1 cellular context compared by ENCODE assay signal in the genomic region with DNA sequence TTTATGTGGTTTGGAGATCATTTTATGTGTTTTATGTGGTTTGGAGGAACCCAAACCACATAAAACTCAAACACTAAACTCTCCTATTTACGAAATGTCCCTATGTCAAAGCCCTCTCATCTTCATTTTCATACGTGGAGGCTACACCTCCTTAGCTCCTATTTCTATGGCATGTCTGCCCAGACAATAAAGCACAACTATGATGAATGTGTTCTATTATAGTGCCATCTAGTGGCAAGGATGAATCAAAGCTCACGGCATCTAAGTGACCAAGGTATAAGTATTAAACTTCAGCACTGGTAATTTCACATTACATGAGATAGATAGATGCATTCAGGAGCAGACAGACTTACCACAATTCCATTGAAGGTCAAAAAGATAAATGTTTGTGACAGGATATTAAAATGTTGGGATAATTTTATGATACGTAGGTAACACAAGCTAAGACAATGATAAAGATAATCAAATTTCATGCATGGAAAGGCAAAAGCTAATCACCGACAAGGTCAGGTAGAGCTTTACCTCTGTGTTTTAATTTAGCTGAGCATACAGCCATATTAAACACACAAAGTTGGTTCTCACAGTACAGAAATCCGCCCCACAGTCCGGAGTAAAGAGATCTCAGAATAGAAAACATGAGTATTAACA.
TF ChIP-seq lines count a peak whose summit lies in the region.

No MANE protein-coding gene starts in this region.

TF ChIP-seq in GM23338, 12 proteins besides CTCF, POLR2A, EP300 and RAD21 (continued from another document):
- TF ChIP-seq, protein P1, sequence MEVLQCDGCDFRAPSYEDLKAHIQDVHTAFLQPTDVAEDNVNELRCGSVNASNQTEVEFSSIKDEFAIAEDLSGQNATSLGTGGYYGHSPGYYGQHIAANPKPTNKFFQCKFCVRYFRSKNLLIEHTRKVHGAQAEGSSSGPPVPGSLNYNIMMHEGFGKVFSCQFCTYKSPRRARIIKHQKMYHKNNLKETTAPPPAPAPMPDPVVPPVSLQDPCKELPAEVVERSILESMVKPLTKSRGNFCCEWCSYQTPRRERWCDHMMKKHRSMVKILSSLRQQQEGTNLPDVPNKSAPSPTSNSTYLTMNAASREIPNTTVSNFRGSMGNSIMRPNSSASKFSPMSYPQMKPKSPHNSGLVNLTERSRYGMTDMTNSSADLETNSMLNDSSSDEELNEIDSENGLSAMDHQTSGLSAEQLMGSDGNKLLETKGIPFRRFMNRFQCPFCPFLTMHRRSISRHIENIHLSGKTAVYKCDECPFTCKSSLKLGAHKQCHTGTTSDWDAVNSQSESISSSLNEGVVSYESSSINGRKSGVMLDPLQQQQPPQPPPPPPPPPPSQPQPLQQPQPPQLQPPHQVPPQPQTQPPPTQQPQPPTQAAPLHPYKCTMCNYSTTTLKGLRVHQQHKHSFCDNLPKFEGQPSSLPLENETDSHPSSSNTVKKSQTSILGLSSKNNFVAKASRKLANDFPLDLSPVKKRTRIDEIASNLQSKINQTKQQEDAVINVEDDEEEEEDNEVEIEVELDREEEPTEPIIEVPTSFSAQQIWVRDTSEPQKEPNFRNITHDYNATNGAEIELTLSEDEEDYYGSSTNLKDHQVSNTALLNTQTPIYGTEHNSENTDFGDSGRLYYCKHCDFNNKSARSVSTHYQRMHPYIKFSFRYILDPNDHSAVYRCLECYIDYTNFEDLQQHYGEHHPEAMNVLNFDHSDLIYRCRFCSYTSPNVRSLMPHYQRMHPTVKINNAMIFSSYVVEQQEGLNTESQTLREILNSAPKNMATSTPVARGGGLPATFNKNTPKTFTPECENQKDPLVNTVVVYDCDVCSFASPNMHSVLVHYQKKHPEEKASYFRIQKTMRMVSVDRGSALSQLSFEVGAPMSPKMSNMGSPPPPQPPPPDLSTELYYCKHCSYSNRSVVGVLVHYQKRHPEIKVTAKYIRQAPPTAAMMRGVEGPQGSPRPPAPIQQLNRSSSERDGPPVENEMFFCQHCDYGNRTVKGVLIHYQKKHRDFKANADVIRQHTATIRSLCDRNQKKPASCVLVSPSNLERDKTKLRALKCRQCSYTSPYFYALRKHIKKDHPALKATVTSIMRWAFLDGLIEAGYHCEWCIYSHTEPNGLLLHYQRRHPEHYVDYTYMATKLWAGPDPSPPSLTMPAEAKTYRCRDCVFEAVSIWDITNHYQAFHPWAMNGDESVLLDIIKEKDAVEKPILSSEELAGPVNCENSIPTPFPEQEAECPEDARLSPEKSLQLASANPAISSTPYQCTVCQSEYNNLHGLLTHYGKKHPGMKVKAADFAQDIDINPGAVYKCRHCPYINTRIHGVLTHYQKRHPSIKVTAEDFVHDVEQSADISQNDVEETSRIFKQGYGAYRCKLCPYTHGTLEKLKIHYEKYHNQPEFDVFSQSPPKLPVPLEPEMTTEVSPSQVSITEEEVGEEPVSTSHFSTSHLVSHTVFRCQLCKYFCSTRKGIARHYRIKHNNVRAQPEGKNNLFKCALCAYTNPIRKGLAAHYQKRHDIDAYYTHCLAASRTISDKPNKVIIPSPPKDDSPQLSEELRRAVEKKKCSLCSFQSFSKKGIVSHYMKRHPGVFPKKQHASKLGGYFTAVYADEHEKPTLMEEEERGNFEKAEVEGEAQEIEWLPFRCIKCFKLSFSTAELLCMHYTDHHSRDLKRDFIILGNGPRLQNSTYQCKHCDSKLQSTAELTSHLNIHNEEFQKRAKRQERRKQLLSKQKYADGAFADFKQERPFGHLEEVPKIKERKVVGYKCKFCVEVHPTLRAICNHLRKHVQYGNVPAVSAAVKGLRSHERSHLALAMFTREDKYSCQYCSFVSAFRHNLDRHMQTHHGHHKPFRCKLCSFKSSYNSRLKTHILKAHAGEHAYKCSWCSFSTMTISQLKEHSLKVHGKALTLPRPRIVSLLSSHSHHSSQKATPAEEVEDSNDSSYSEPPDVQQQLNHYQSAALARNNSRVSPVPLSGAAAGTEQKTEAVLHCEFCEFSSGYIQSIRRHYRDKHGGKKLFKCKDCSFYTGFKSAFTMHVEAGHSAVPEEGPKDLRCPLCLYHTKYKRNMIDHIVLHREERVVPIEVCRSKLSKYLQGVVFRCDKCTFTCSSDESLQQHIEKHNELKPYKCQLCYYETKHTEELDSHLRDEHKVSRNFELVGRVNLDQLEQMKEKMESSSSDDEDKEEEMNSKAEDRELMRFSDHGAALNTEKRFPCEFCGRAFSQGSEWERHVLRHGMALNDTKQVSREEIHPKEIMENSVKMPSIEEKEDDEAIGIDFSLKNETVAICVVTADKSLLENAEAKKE (CRISPR knock-in tag; IDR thresholded peaks at IDR 0.05), result 0 out of 2 replicates have a peak, but pooled peaks have one; percentile 56
- TF ChIP-seq REST (IDR thresholded peaks at IDR 0.05; ENCODE audit: unreplicated experiment), result no peak
TF ChIP-seq in GM23338: peak in this region for 1.
